Comparison of ENCODE assay signal across 10 cellular contexts in genomic region chr1:25837253-25837875, GRCh38. TPM values are rescaled to one million over a fixed set of nuclear protein-coding genes. Genes with fewer than 3 reads are reported as not detected.
DNase-seq lines count a peak whose midpoint lies in the region; ATAC-seq and TF ChIP-seq lines count a peak whose summit lies in the region.
"Had no signal": no experiment of that assay in that cellular context is flagged by ENCODE, and none has a peak within 500 bp of the region (broad histone marks: within the 10 kb centered on the region; RNA-seq: fewer than 3 reads in every experiment).

No MANE protein-coding gene starts in this region.

- H2AFZ ChIP-seq in OCI-LY7 (ENCODE audit: low read length): no peak overlapping the region

- H3K27me3 ChIP-seq in GM06990 (replicated peaks; ENCODE audit: control insufficient read depth, insufficient read depth, low read length): no peaks in the 10 kb centered on the region
- H3K27me3 ChIP-seq in CD8-positive, alpha-beta memory T cell (ENCODE audit: insufficient read depth, low read length, poor library complexity, severe bottlenecking): no peaks in the 10 kb centered on the region

- no peaks in the 10 kb centered on the region for H3K4me1 Mint-ChIP-seq in CD8-positive, alpha-beta memory T cell

- ATAC-seq in HG02870 (IDR thresholded peaks at IDR 0.05; ENCODE audit: unreplicated experiment): no peak
- no peak for ATAC-seq in HG03457 (IDR thresholded peaks at IDR 0.05; ENCODE audit: unreplicated experiment)

- intact Hi-C loops in OCI-LY7 (cut with micrococcal nuclease; ENCODE audit: unreplicated experiment): loop anchor here (1.0 kb wide), 1 partner anchor 161 kb away; the partner anchor contains the start of gene PAFAH2

- H3K27me3 Mint-ChIP-seq in CD8-positive, alpha-beta memory T cell: no peaks in the 10 kb centered on the region

- POLR2A ChIA-PET in OCI-LY7 (lab: Charles Lee): no interaction called here
- POLR2A ChIA-PET in CD8-positive, alpha-beta memory T cell (lab: Charles Lee): no interaction called here

- H3K36me3 Mint-ChIP-seq in CD8-positive, alpha-beta memory T cell: peaks cover 0 to 30% (median 6%) of the 10 kb centered on the region in 3 donors

- no peak overlapping the region for H3K27ac Mint-ChIP-seq in CD8-positive, alpha-beta memory T cell

- BruUV-seq in OCI-LY7 (replicated peaks; lab: Mats Ljungman, UMichigan): no TSS peak

- DNase-seq in GM06990 (ENCODE audit: extremely low read depth, insufficient read length) (no peak), OCI-LY7 (ENCODE audit: low spot score) (peak; percentile 33), fibroblast of peridontal ligament (ENCODE audit: extremely low read depth) (peak; percentile 20), OCI-M2 (lab: John Stamatoyannopoulos, UW; ENCODE audit: unreplicated experiment) (no peak)
- DNase-seq in CD8-positive, alpha-beta memory T cell: no peak
- DNase-seq: amniotic stem cell, mesenchymal stem cell had no signal

- H3K9me2 ChIP-seq in OCI-LY7 (ENCODE audit: insufficient read depth, low read length): no peaks in the 10 kb centered on the region

- peaks cover 10% of the 10 kb centered on the region; the same call in 1 of the 2 replicates for H3K79me2 ChIP-seq in OCI-LY7 (ENCODE audit: insufficient read depth, low read depth, low read length)

- H3K4me3 ChIP-seq in GM06990 (replicated peaks; ENCODE audit: low read depth, low read length) (no peak overlapping the region), OCI-LY7 (ENCODE audit: low read depth, low read length, poor library complexity, severe bottlenecking) (no peak overlapping the region)
- H3K4me3 ChIP-seq in CD8-positive, alpha-beta memory T cell (ENCODE audit: low read length): no peak overlapping the region

- H4K20me1 ChIP-seq in OCI-LY7 (ENCODE audit: insufficient read depth, low read length): no peaks in the 10 kb centered on the region

- TF ChIP-seq CTCF in 22Rv1 (IDR thresholded peaks at IDR 0.05) (peak; percentile 76), GM06990 (IDR thresholded peaks at IDR 0.05; ENCODE audit: insufficient read depth, low read length, poor library complexity, severe bottlenecking) (peak; percentile 43), OCI-LY7 (conservative IDR thresholded peaks at IDR 0.05; ENCODE audit: low read length) (peak; percentile 81)

- H3K36me3 ChIP-seq in GM06990 (ENCODE audit: control insufficient read depth, insufficient read depth, low read length): peaks cover 7% of the 10 kb centered on the region
- H3K36me3 ChIP-seq in OCI-LY7 (ENCODE audit: insufficient read depth, low read length): peaks cover 57% of the 10 kb centered on the region
- peaks cover 7% of the 10 kb centered on the region for H3K36me3 ChIP-seq in CD8-positive, alpha-beta memory T cell (ENCODE audit: insufficient read depth, low read length)

- CTCF ChIA-PET in OCI-LY7 (lab: Charles Lee; ENCODE audit: unreplicated experiment): interaction anchor here (0.6 kb wide), 1 partner anchor 160 kb away, joined by 8 read pairs; the partner anchor contains the start of gene PAFAH2
- CTCF ChIA-PET in CD8-positive, alpha-beta memory T cell (lab: Charles Lee): no interaction called here

- peaks cover 0 to 6% (median 0%) of the 10 kb centered on the region in 5 donors for H3K9me3 Mint-ChIP-seq in CD8-positive, alpha-beta memory T cell

- H3K27ac ChIP-seq in 22Rv1: peak overlapping the region; percentile 26; the same call in 1 of the 2 replicates
- no peak overlapping the region for H3K27ac ChIP-seq in OCI-LY7 (ENCODE audit: low read depth, low read length, poor library complexity, severe bottlenecking)
- no peak overlapping the region for H3K27ac ChIP-seq in CD8-positive, alpha-beta memory T cell (ENCODE audit: low read depth, low read length)

- no peak overlapping the region for H3K4me3 Mint-ChIP-seq in CD8-positive, alpha-beta memory T cell

- H3K9me3 ChIP-seq in OCI-LY7 (ENCODE audit: low read length): no peaks in the 10 kb centered on the region
- no peaks in the 10 kb centered on the region for H3K9me3 ChIP-seq in CD8-positive, alpha-beta memory T cell (ENCODE audit: low read length)

- no peak overlapping the region for H3K4me2 ChIP-seq in OCI-LY7 (ENCODE audit: low read length)

- no peaks in the 10 kb centered on the region for H3K4me1 ChIP-seq in OCI-LY7 (ENCODE audit: insufficient read depth, low read length, poor library complexity, severe bottlenecking)
- peaks cover 3% of the 10 kb centered on the region for H3K4me1 ChIP-seq in CD8-positive, alpha-beta memory T cell (ENCODE audit: insufficient read depth, low read length)

RNA-seq across cellular contexts. Expression of gene MTFR1L, which starts 17.6 kb away (rescaled TPM):
- total RNA-seq in OCI-LY7 (2014; rRNA removed; shearing (Covaris generic)): 33.6 and 35.3 TPM in 2 replicates
- total RNA-seq in OCI-LY7 (2022): 43.4 and 51.2 TPM in 2 replicates
- total RNA-seq in CD8-positive, alpha-beta memory T cell: 10 to 100 TPM; 30.2 to 33.5 TPM
- 29.7 TPM for polyA plus RNA-seq in CD8-positive, alpha-beta memory T cell

RNA-seq across cellular contexts. Expression of gene AUNIP, which starts 21.9 kb away (rescaled TPM):
- 14.2 and 21.5 TPM in 2 replicates for total RNA-seq in OCI-LY7 (2014; rRNA removed; shearing (Covaris generic))
- total RNA-seq in OCI-LY7 (2022): 15.1 and 16.8 TPM in 2 replicates
- total RNA-seq in CD8-positive, alpha-beta memory T cell: 1 to 10 TPM; 7.3 to 7.4 TPM
- not detected for polyA plus RNA-seq in CD8-positive, alpha-beta memory T cell

RNA-seq across cellular contexts. Expression of gene SELENON, which starts 37.4 kb away (rescaled TPM):
- 5.6 and 9.9 TPM in 2 replicates for total RNA-seq in OCI-LY7 (2014; rRNA removed; shearing (Covaris generic))
- 28.1 and 28.3 TPM in 2 replicates for total RNA-seq in OCI-LY7 (2022)
- 10 to 100 TPM; 10.6 to 11.7 TPM for total RNA-seq in CD8-positive, alpha-beta memory T cell
- polyA plus RNA-seq in CD8-positive, alpha-beta memory T cell: 4.6 TPM

RNA-seq across cellular contexts. Expression of gene PAQR7, which starts 38.1 kb away (rescaled TPM):
- total RNA-seq in OCI-LY7 (2014; rRNA removed; shearing (Covaris generic)): 0.22 and 0.28 TPM in 2 replicates
- 1.3 and 1.8 TPM in 2 replicates for total RNA-seq in OCI-LY7 (2022)
- total RNA-seq in CD8-positive, alpha-beta memory T cell: 1 to 10 TPM; 7.9 to 8.1 TPM
- 0.09 TPM for polyA plus RNA-seq in CD8-positive, alpha-beta memory T cell

Comparison
In these comparisons a context has a peak if more than half of its experiments do, and no peak if none do; other contexts are left out.
1. DNase-seq: peak in OCI-LY7 (single experiment) and fibroblast of peridontal ligament (single experiment); none in GM06990 (single experiment), CD8-positive, alpha-beta memory T cell (0 of 5) and OCI-M2 (single experiment).
2. Peak in every context shown above with its lines, with median percentiles within 50 percentile points of each other: CTCF ChIP-seq.